ENCODE assay signal across 22 cellular contexts in genomic region chr1:60908159-60908558, GRCh38.
"Had no signal": no experiment of that assay in that cellular context is flagged by ENCODE, and none has a peak within 500 bp of the region (broad histone marks: within the 10 kb centered on the region; RNA-seq: fewer than 3 reads in every experiment).

No MANE protein-coding gene starts in this region.

- H3K27ac Mint-ChIP-seq: immature natural killer cell; natural killer cell treated with Interleukin-12 subunit alpha and Interleukin-12 subunit beta and Interleukin-15 and Interleukin-18, amount 100 ng/mL, for 72 hours; stimulated activated naive B cell treated with anti-CD40 and anti-IgM and Interleukin-4, amounts not matched to agents 10 μg/mL and 1 μg/mL and 100 μg/mL, for 72 hours; stimulated activated naive CD8-positive, alpha-beta T cell treated with anti-CD3 and anti-CD28 coated beads, Interleukin-15, amount 100 ng/mL, for 72 hours had no signal

- FAIRE-seq: endometrium, keratinocyte had no signal

- H3K36me3 Mint-ChIP-seq: immature natural killer cell; natural killer cell treated with Interleukin-12 subunit alpha and Interleukin-12 subunit beta and Interleukin-15 and Interleukin-18, amount 100 ng/mL, for 72 hours; stimulated activated naive B cell treated with anti-CD40 and anti-IgM and Interleukin-4, amounts not matched to agents 10 μg/mL and 1 μg/mL and 100 μg/mL, for 72 hours had no signal

- H3K9me3 Mint-ChIP-seq: natural killer cell treated with Interleukin-12 subunit alpha and Interleukin-12 subunit beta and Interleukin-15 and Interleukin-18, amount 100 ng/mL, for 72 hours; stimulated activated naive CD8-positive, alpha-beta T cell treated with anti-CD3 and anti-CD28 coated beads, Interleukin-15, amount 100 ng/mL, for 72 hours had no signal

- H3K36me3 ChIP-seq: esophagus muscularis mucosa, gastroesophageal sphincter, left ventricle myocardium inferior, lower lobe of right lung, tibial nerve had no signal

- H3K4me3 Mint-ChIP-seq: immature natural killer cell; natural killer cell treated with Interleukin-12 subunit alpha and Interleukin-12 subunit beta and Interleukin-15 and Interleukin-18, amount 100 ng/mL, for 72 hours; stimulated activated naive B cell treated with anti-CD40 and anti-IgM and Interleukin-4, amounts not matched to agents 10 μg/mL and 1 μg/mL and 100 μg/mL, for 72 hours; stimulated activated naive CD8-positive, alpha-beta T cell treated with anti-CD3 and anti-CD28 coated beads, Interleukin-15, amount 100 ng/mL, for 72 hours had no signal

- ATAC-seq: gastroesophageal sphincter; left cardiac atrium; lower lobe of right lung; sciatic nerve; stimulated activated naive B cell treated with anti-CD40 and anti-IgM and Interleukin-4, amounts not matched to agents 10 μg/mL and 1 μg/mL and 100 μg/mL, for 72 hours; stimulated activated naive CD8-positive, alpha-beta T cell treated with anti-CD3 and anti-CD28 coated beads, Interleukin-15, amount 100 ng/mL, for 72 hours had no signal

- H3K27ac ChIP-seq: epithelial cell of prostate, esophagus muscularis mucosa, gastroesophageal sphincter, left ventricle myocardium inferior, lower lobe of right lung, testis, tibial nerve had no signal

- H3K4me1 Mint-ChIP-seq: immature natural killer cell; stimulated activated naive B cell treated with anti-CD40 and anti-IgM and Interleukin-4, amounts not matched to agents 10 μg/mL and 1 μg/mL and 100 μg/mL, for 72 hours; stimulated activated naive CD8-positive, alpha-beta T cell treated with anti-CD3 and anti-CD28 coated beads, Interleukin-15, amount 100 ng/mL, for 72 hours had no signal

- H3K27me3 Mint-ChIP-seq: stimulated activated naive B cell treated with anti-CD40 and anti-IgM and Interleukin-4, amounts not matched to agents 10 μg/mL and 1 μg/mL and 100 μg/mL, for 72 hours had no signal

- H3K9me3 ChIP-seq: esophagus muscularis mucosa, gastroesophageal sphincter, left ventricle myocardium inferior, lower lobe of right lung, testis, tibial nerve had no signal

- H3K4me3 ChIP-seq: esophagus muscularis mucosa, gastroesophageal sphincter, left ventricle myocardium inferior, lower lobe of right lung, testis, tibial nerve had no signal

- DNase-seq: effector memory CD4-positive, alpha-beta T cell; glutamatergic neuron; immature natural killer cell; left cardiac atrium; left ventricle myocardium inferior; lower lobe of right lung; mesenchymal stem cell; midbrain; posterior cingulate gyrus; stimulated activated CD4-positive, alpha-beta T cell treated with anti-CD3 and anti-CD28 coated beads, Interleukin-2, amount 100 ng/mL, for 24 hours; stimulated activated CD4-positive, alpha-beta T cell treated with anti-CD3 and anti-CD28 coated beads, Interleukin-4, amount 100 ng/mL, for 4 hours; stimulated activated naive B cell treated with anti-CD40 and anti-IgM and Interleukin-4, amounts not matched to agents 10 μg/mL and 1 μg/mL and 100 μg/mL, for 72 hours; stimulated activated naive CD8-positive, alpha-beta T cell treated with anti-CD3 and anti-CD28 coated beads, Interleukin-15, amount 100 ng/mL, for 72 hours; testis had no signal

- H3K27me3 ChIP-seq: esophagus muscularis mucosa, gastroesophageal sphincter, testis, tibial nerve had no signal
